ENCODE assay signal across 24 cellular contexts in genomic region chr3:126070146-126070545, GRCh38.
"Had no signal": no experiment of that assay in that cellular context is flagged by ENCODE, and none has a peak within 500 bp of the region (broad histone marks: within the 10 kb centered on the region; RNA-seq: fewer than 3 reads in every experiment).

No MANE protein-coding gene starts in this region.

- H3K27ac Mint-ChIP-seq: IgD-negative memory B cell had no signal

- H3K4me3 ChIP-seq: K562 had no signal

- H3K27me3 Mint-ChIP-seq: IgD-negative memory B cell had no signal

- H3K9me3 ChIP-seq: SK-N-SH had no signal

- ATAC-seq: K562 had no signal

- H3K27ac ChIP-seq: HL-60, KMS-11 had no signal

- DNase-seq: Kasumi-1, MM.1S, NCI-H1092 treated with DMSO at 0.1 percent for 48 hours, NCI-H1436, NCI-H187, NCI-H2029, NCI-H2081 treated with DMSO at 0.1 percent for 48 hours, NCI-H2171, NCI-H226, NCI-H446, NCI-H510A, NCI-H524 treated with DMSO at 0.1 percent for 48 hours, NCI-H69, NCI-H774, Right ventricle myocardium superior, RPMI8226, SIG-M5, SK-N-SH had no signal

- H3K4me3 Mint-ChIP-seq: IgD-negative memory B cell had no signal

- H3K9ac ChIP-seq: KMS-11, SK-N-SH had no signal

- FAIRE-seq: HTR-8/SVneo, K562, RCC 7860 had no signal
